In the genomic region with DNA sequence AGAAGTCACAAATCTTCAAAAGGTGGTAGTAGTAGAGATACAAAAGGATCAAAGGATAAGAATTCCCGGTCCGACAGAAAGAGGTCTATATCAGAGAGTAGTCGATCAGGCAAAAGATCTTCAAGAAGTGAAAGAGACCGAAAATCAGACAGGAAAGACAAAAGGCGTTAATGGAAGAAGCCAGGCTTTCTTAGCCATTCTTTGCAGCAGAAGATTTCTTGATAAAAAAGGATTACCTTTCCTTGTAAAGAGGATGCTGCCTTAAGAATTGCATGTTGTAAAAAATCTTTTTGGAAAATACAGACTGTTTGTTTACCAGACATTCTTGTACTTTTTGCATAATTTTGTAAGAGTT, we compare ENCODE assay signal across 26 cellular contexts. TPM values are rescaled to one million over a fixed set of nuclear protein-coding genes. Genes with fewer than 3 reads are reported as not detected.
DNase-seq lines count a peak whose midpoint lies in the region; ATAC-seq and TF ChIP-seq lines count a peak whose summit lies in the region.
"Had no signal": no experiment of that assay in that cellular context is flagged by ENCODE, and none has a peak within 500 bp of the region (broad histone marks: within the 10 kb centered on the region; RNA-seq: fewer than 3 reads in every experiment).

No MANE protein-coding gene starts in this region.

- WGBS in esophagus squamous epithelium, 2 donors, result 80 to 91% methylated on average over 5 of the region's 5 CpGs

- H3K27ac ChIP-seq in VCaP (peak overlapping the region; percentile 68), esophagus squamous epithelium (peak overlapping the region in 3 of 4 donors; percentile 23 to 44 (median 24)), neutrophil (peak overlapping the region; percentile 61)

- H3K36me3 ChIP-seq in esophagus squamous epithelium (peaks cover 20 to 86% (median 46%) of the 10 kb centered on the region in 3 donors), neutrophil (peaks cover 87% of the 10 kb centered on the region)

- no peaks in the 10 kb centered on the region for H3K9me3 ChIP-seq in esophagus squamous epithelium
- H3K9me3 ChIP-seq in neutrophil, result no peaks in the 10 kb centered on the region

- no peak for ATAC-seq in GM21367 (IDR thresholded peaks at IDR 0.05; ENCODE audit: unreplicated experiment)
- ATAC-seq: CD8-positive, alpha-beta T cell; Panc1; SK-N-SH treated with all-trans-retinoic acid at 6 μM for 48 hours had no signal

- DNase-seq in DMS 273 (lab: John Stamatoyannopoulos, UW; ENCODE audit: unreplicated experiment) (peak; percentile 21), DMS 273 treated with DMSO at 0.1 percent for 48 hours (lab: John Stamatoyannopoulos, UW) (no peak), esophagus squamous epithelium (lab: John Stamatoyannopoulos, UW) (no peak), dermis blood vessel endothelial cell (no peak), osteocyte (ENCODE audit: extremely low spot score, unreplicated experiment) (no peak)
- DNase-seq: 8988T; AML-193; C1 segment of cervical spinal cord; CD8-positive, alpha-beta T cell; GDM1; H7; HFFc6; Kasumi-1; MM.1S; NCI-H1092 treated with DMSO at 0.1 percent for 48 hours; NCI-H1436 treated with DMSO at 0.1 percent for 48 hours; NCI-H1930; NCI-H2227 treated with DMSO at 0.1 percent for 48 hours; NCI-H510A treated with DMSO at 0.1 percent for 48 hours; NCI-H748 treated with DMSO at 0.1 percent for 48 hours; NK-92 treated with Interleukin-12 subunit alpha and Interleukin-12 subunit beta, amount 100 ng/mL, for 24 hours had no signal

- no peaks in the 10 kb centered on the region for H3K9me3 Mint-ChIP-seq in osteocyte (ENCODE audit: unreplicated experiment)
- H3K9me3 Mint-ChIP-seq: CD8-positive, alpha-beta T cell; HFFc6 had no signal

- no peak for TF ChIP-seq POLR2A in esophagus squamous epithelium (IDR thresholded peaks at IDR 0.05)

- no peaks in the 10 kb centered on the region for H3K27me3 Mint-ChIP-seq in osteocyte (ENCODE audit: unreplicated experiment)

- TF ChIP-seq CTCF in VCaP (conservative IDR thresholded peaks at IDR 0.05) (no peak), esophagus squamous epithelium (IDR thresholded peaks at IDR 0.05) (no peak), neutrophil (IDR thresholded peaks at IDR 0.05) (no peak), osteocyte (IDR thresholded peaks at IDR 0.05) (no peak)

- H3K4me1 ChIP-seq in esophagus squamous epithelium (peaks cover 5 to 42% (median 10%) of the 10 kb centered on the region in 3 donors), neutrophil (ENCODE audit: control insufficient read depth in 1 of 2, insufficient read depth in 1 of 2, low read depth in 1 of 2, low read length in 1 of 2) (peaks cover 5 to 10% of the 10 kb centered on the region in 2 experiments)

- peaks cover 47% of the 10 kb centered on the region for H3K36me3 Mint-ChIP-seq in osteocyte (ENCODE audit: unreplicated experiment)

- H3K4me3 ChIP-seq in esophagus squamous epithelium (no peak overlapping the region), neutrophil (ENCODE audit: low read depth in 1 of 2, low read length in 1 of 2) (no peak overlapping the region)

- H3K27me3 ChIP-seq in esophagus squamous epithelium (no peaks in the 10 kb centered on the region), neutrophil (no peaks in the 10 kb centered on the region)

- H3K4me3 Mint-ChIP-seq in osteocyte (ENCODE audit: unreplicated experiment), result no peak overlapping the region
- H3K4me3 Mint-ChIP-seq: CD8-positive, alpha-beta T cell; HFFc6 had no signal

- H3K4me1 Mint-ChIP-seq in osteocyte (ENCODE audit: unreplicated experiment), result peaks cover 7% of the 10 kb centered on the region

- H3K27ac Mint-ChIP-seq in osteocyte (ENCODE audit: unreplicated experiment), result no peak overlapping the region
- H3K27ac Mint-ChIP-seq: CD8-positive, alpha-beta T cell; HFFc6 had no signal

- intact Hi-C loops in esophagus squamous epithelium (cut with DNase I), result no loop called here

RNA-seq across cellular contexts. Expression of gene PNN, which starts 6.6 kb away (rescaled TPM):
- total RNA-seq in esophagus squamous epithelium (10 to 100 TPM; 16.7 to 43.9 (median 24.8) TPM), dermis blood vessel endothelial cell (22.5 and 25.4 TPM in 2 replicates), osteocyte (53.0 and 66.1 TPM in 2 replicates)

RNA-seq across cellular contexts. Expression of gene TRAPPC6B, which starts 11.5 kb away (rescaled TPM):
- total RNA-seq in esophagus squamous epithelium, result 10 to 100 TPM; 16.6 to 24.2 (median 23.6) TPM
- total RNA-seq in dermis blood vessel endothelial cell, result 34.9 and 35.8 TPM in 2 replicates
- total RNA-seq in osteocyte, result 29.7 and 29.8 TPM in 2 replicates

RNA-seq across cellular contexts. Expression of gene MIA2, which starts 52.0 kb away (rescaled TPM):
- 10 to 100 TPM; 33.3 to 50.7 (median 38.7) TPM for total RNA-seq in esophagus squamous epithelium
- total RNA-seq in dermis blood vessel endothelial cell, result 21.2 and 24.7 TPM in 2 replicates
- total RNA-seq in osteocyte, result 21.4 and 22.5 TPM in 2 replicates
